In the genomic region with DNA sequence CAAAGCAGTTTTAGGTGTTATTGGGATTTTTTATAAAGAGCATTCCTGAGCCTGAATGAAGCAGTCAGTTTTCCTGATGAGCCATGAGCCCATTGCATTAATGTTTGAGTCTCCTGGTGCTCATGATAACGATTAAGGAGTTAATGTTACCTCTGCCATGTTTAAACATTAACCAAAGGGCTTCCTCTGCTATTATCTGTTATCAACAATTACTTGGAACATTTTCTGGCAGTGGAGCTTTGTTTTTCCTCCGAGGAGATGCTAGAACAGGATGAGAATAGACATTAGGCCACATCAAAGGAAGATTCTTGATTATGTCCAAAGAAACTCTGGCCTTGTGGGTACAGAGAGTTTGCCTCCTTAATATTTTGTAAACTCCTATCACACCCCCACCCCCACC, we compare ENCODE assay signal across 22 cellular contexts. TPM values are rescaled to one million over a fixed set of nuclear protein-coding genes. Genes with fewer than 3 reads are reported as not detected.
DNase-seq lines count a peak whose midpoint lies in the region; ATAC-seq, FAIRE-seq and TF ChIP-seq lines count a peak whose summit lies in the region.
"Had no signal": no experiment of that assay in that cellular context is flagged by ENCODE, and none has a peak within 500 bp of the region (broad histone marks: within the 10 kb centered on the region; RNA-seq: fewer than 3 reads in every experiment).

No MANE protein-coding gene starts in this region.

- no peak overlapping the region for H3K4me3 Mint-ChIP-seq in activated CD8-positive, alpha-beta memory T cell treated with anti-CD3 and anti-CD28 coated beads, Interleukin-2, amount 10 ng/mL, durations not matched to agents 7 days and 5 days
- H3K4me3 Mint-ChIP-seq: CD4-positive, alpha-beta memory T cell had no signal

- H3K27ac ChIP-seq in VCaP (peak overlapping the region; percentile 93), pancreas (no peak overlapping the region), Karpas-422 (ENCODE audit: low read length) (no peak overlapping the region)
- H3K27ac ChIP-seq: BLaER1 treated with 17β-estradiol and CSF1 and Interleukin-3, amounts not matched to agents 10 nM and 100 nM had no signal

- ATAC-seq in left lobe of liver (peak; percentile 52), pancreas (peak; percentile 56 to 80 (median 68))
- ATAC-seq in activated CD8-positive, alpha-beta memory T cell treated with anti-CD3 and anti-CD28 coated beads, Interleukin-2, amount 10 ng/mL, durations not matched to agents 7 days and 5 days, result no peak
- ATAC-seq: SK-N-SH treated with all-trans-retinoic acid at 6 μM for 48 hours had no signal

- H3K4me3 ChIP-seq in pancreas (no peak overlapping the region), Karpas-422 (ENCODE audit: low read length) (no peak overlapping the region)
- H3K4me3 ChIP-seq: BLaER1 treated with 17β-estradiol and CSF1 and Interleukin-3, amounts not matched to agents 10 nM and 100 nM; MG63 had no signal

- H3K4me1 Mint-ChIP-seq in activated CD8-positive, alpha-beta memory T cell treated with anti-CD3 and anti-CD28 coated beads, Interleukin-2, amount 10 ng/mL, durations not matched to agents 7 days and 5 days, result no peaks in the 10 kb centered on the region

- no peaks in the 10 kb centered on the region for H3K9me3 Mint-ChIP-seq in activated CD8-positive, alpha-beta memory T cell treated with anti-CD3 and anti-CD28 coated beads, Interleukin-2, amount 10 ng/mL, durations not matched to agents 7 days and 5 days (ENCODE audit: low read depth)

- no peaks in the 10 kb centered on the region for H3K9me2 ChIP-seq in Karpas-422 (replicated peaks; ENCODE audit: insufficient read depth, low read length)

- intact Hi-C loops in pancreas (cut with DNase I), result no loop called here

- no peak overlapping the region for H2AFZ ChIP-seq in Karpas-422 (ENCODE audit: low read length)

- CTCF ChIA-PET in activated CD8-positive, alpha-beta memory T cell treated with anti-CD3 and anti-CD28 coated beads, Interleukin-2, amount 10 ng/mL, durations not matched to agents 7 days and 5 days (lab: Charles Lee), result interaction anchor here (1.0 kb wide), 1 partner anchor 12 kb away, joined by 3 read pairs; no protein-coding TSS in a partner anchor

- no peaks in the 10 kb centered on the region for H4K20me1 ChIP-seq in Karpas-422 (ENCODE audit: insufficient read depth, low read depth, low read length)

- TF ChIP-seq CTCF in VCaP (conservative IDR thresholded peaks at IDR 0.05), result no peak
- TF ChIP-seq CTCF in pancreas (IDR thresholded peaks at IDR 0.05), result no peak

- peaks cover 5 to 27% (median 14%) of the 10 kb centered on the region in 3 donors for H3K4me1 ChIP-seq in pancreas
- H3K4me1 ChIP-seq in Karpas-422 (ENCODE audit: low read length), result peaks cover 32% of the 10 kb centered on the region

- no peaks in the 10 kb centered on the region for H3K9me3 ChIP-seq in pancreas
- no peaks in the 10 kb centered on the region for H3K9me3 ChIP-seq in Karpas-422 (ENCODE audit: low read length)
- H3K9me3 ChIP-seq: BLaER1 treated with 17β-estradiol and CSF1 and Interleukin-3, amounts not matched to agents 10 nM and 100 nM; MG63 had no signal

- H3K27me3 ChIP-seq in pancreas, result no peaks in the 10 kb centered on the region
- H3K27me3 ChIP-seq in Karpas-422 (ENCODE audit: low read length), result peaks cover 6% of the 10 kb centered on the region; the same call in 1 of the 2 replicates
- H3K27me3 ChIP-seq: BLaER1 treated with 17β-estradiol and CSF1 and Interleukin-3, amounts not matched to agents 10 nM and 100 nM; MG63 had no signal

- no peak overlapping the region for H3K4me2 ChIP-seq in Karpas-422 (ENCODE audit: low read depth, low read length, poor library complexity, severe bottlenecking)

- H3K79me2 ChIP-seq in Karpas-422 (ENCODE audit: low read length), result no peaks in the 10 kb centered on the region

- no peaks in the 10 kb centered on the region for H3K36me3 ChIP-seq in pancreas
- H3K36me3 ChIP-seq in Karpas-422 (ENCODE audit: insufficient read depth, low read length), result no peaks in the 10 kb centered on the region
- H3K36me3 ChIP-seq: BLaER1 treated with 17β-estradiol and CSF1 and Interleukin-3, amounts not matched to agents 10 nM and 100 nM; MG63 had no signal

- H3K9ac ChIP-seq in Karpas-422 (ENCODE audit: low read length), result no peak overlapping the region
- H3K9ac ChIP-seq: BLaER1 treated with 17β-estradiol and CSF1 and Interleukin-3, amounts not matched to agents 10 nM and 100 nM had no signal

- DNase-seq in Caki2 (ENCODE audit: low read depth) (peak; percentile 41), left lobe of liver (ENCODE audit: low spot score) (no peak), pancreas (no peak), Karpas-422 (no peak), anterior cingulate cortex (lab: John Stamatoyannopoulos, UW) (no peak)
- no peak for DNase-seq in activated CD8-positive, alpha-beta memory T cell treated with anti-CD3 and anti-CD28 coated beads, Interleukin-2, amount 10 ng/mL, durations not matched to agents 7 days and 5 days
- DNase-seq: Calu3; CD4-positive, alpha-beta memory T cell; EL; GF-D8; MG63; NCI-H1048; NCI-H1417 treated with DMSO at 0.1 percent for 48 hours; NCI-H226; NCI-H510A treated with DMSO at 0.1 percent for 48 hours; NCI-H748 treated with DMSO at 0.1 percent for 48 hours; NK-92 treated with Interleukin-12 subunit alpha and Interleukin-12 subunit beta, amount 100 ng/mL, for 24 hours had no signal

- no peak overlapping the region for H3K27ac Mint-ChIP-seq in activated CD8-positive, alpha-beta memory T cell treated with anti-CD3 and anti-CD28 coated beads, Interleukin-2, amount 10 ng/mL, durations not matched to agents 7 days and 5 days
- H3K27ac Mint-ChIP-seq: CD4-positive, alpha-beta memory T cell had no signal

- WGBS in pancreas, 2 donors, result 5 to 7% methylated on average over 2 of the region's 2 CpGs

- H3K27me3 Mint-ChIP-seq in activated CD8-positive, alpha-beta memory T cell treated with anti-CD3 and anti-CD28 coated beads, Interleukin-2, amount 10 ng/mL, durations not matched to agents 7 days and 5 days, result peaks cover 71% of the 10 kb centered on the region

- in situ Hi-C loops in Caki2 (cut with HindIII; ENCODE audit: low pct_unique_long_range_greater_than_20kb, low sequenced_read_pairs), result no loop called here

- no peak for FAIRE-seq in pancreas (lab: Jason Lieb, UNC)
- FAIRE-seq: GM19239, H1 had no signal

- no peaks in the 10 kb centered on the region for H3K36me3 Mint-ChIP-seq in activated CD8-positive, alpha-beta memory T cell treated with anti-CD3 and anti-CD28 coated beads, Interleukin-2, amount 10 ng/mL, durations not matched to agents 7 days and 5 days
- H3K36me3 Mint-ChIP-seq: CD4-positive, alpha-beta memory T cell had no signal

RNA-seq across cellular contexts. Expression of a gene that starts 49.9 kb away (rescaled TPM):
- total RNA-seq in Caki2 (2014; rRNA removed; shearing (Covaris generic); ENCODE audit: low replicate concordance), result 9.6 and 11.1 TPM in 2 replicates
- total RNA-seq in left lobe of liver (7.3 TPM), pancreas (1 to 10 TPM; 3.0 to 6.8 (median 4.9) TPM)
- polyA plus RNA-seq in pancreas, result 1 to 10 TPM; 2.4 to 3.1 TPM
- total RNA-seq in activated CD8-positive, alpha-beta memory T cell treated with anti-CD3 and anti-CD28 coated beads, Interleukin-2, amount 10 ng/mL, durations not matched to agents 7 days and 5 days, result under 1 TPM; 0.26 to 0.79 TPM
- 0.04 and 0.19 TPM in 2 replicates for total RNA-seq in Karpas-422 (2014; rRNA removed; shearing (Covaris generic); ENCODE audit: low replicate concordance)
